In the genomic region with DNA sequence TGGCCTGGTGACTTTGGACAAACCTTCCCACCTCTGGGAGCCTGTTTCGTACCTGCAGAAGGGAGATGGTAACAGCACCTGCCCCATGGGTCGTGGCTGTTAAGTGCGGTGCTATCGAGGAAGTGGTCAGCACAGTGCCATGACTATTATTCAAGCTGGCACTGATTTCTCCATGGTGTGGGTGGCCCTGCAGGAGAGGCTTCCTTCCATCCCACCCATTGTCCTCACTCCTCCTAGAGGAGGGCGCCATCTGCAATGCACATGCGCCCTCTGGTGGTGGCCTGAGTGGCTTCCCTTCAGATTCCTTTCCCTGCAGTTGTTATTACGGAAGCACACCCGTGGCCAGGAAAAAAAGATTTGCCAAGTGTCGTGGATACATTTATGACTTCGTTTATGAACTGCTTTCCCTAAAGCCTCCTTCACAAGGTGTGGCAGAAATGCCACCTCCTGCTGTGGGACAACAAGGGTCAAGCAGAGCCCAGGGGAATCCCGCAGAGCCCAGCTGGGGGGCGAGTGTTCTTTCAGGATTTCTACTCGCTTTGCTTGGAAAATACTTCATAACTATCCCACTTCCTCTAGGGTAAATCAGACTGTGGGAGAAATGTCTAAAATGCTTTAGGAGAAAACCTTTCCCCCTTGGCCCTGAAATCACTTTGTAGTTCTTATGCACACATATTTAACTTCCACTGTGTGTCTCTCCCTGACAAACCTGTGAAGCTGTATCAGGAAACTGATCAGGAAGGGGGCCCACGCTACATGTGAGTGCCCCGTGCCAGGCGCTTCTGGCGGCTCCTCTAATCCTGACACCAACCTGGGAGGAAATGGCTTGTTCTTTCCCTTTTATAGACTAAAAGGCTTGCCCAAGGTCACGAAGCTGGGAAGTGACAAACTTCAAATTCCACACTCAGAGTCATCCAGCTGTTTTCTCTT, we compare ENCODE assay signal across 7 cellular contexts.
A peak's percentile ranks its signal among the peaks of the same experiment; 100 is the strongest.
DNase-seq lines count a peak whose midpoint lies in the region; ATAC-seq and TF ChIP-seq lines count a peak whose summit lies in the region.

No MANE protein-coding gene starts in this region.

- no peaks in the 10 kb centered on the region for H3K27me3 Mint-ChIP-seq in nephron progenitor cell (ENCODE audit: low read depth, poor library complexity)
- no peaks in the 10 kb centered on the region for H3K27me3 Mint-ChIP-seq in stimulated activated naive CD8-positive, alpha-beta T cell treated with anti-CD3 and anti-CD28 coated beads, Interleukin-15, Interleukin-2, amounts not matched to agents 100 ng/mL and 50 ng/mL, for 24 hours

- H3K36me3 Mint-ChIP-seq in nephron progenitor cell (ENCODE audit: low read depth): peaks cover 11% of the 10 kb centered on the region
- no peaks in the 10 kb centered on the region for H3K36me3 Mint-ChIP-seq in stimulated activated naive CD8-positive, alpha-beta T cell treated with anti-CD3 and anti-CD28 coated beads, Interleukin-15, Interleukin-2, amounts not matched to agents 100 ng/mL and 50 ng/mL, for 24 hours (ENCODE audit: low read depth)

- H3K9me3 Mint-ChIP-seq in nephron progenitor cell: no peaks in the 10 kb centered on the region
- no peaks in the 10 kb centered on the region for H3K9me3 Mint-ChIP-seq in stimulated activated naive CD8-positive, alpha-beta T cell treated with anti-CD3 and anti-CD28 coated beads, Interleukin-15, Interleukin-2, amounts not matched to agents 100 ng/mL and 50 ng/mL, for 24 hours

- TF ChIP-seq CTCF in fibroblast of mammary gland (conservative IDR thresholded peaks at IDR 0.05; ENCODE audit: control insufficient read depth, insufficient read depth, low read depth, low read length) (peak; percentile 96), nephron progenitor cell (IDR thresholded peaks at IDR 0.05) (peak; percentile 98)

- H3K27ac Mint-ChIP-seq in nephron progenitor cell: no peak overlapping the region
- peak overlapping the region; percentile 43 for H3K27ac Mint-ChIP-seq in stimulated activated naive CD8-positive, alpha-beta T cell treated with anti-CD3 and anti-CD28 coated beads, Interleukin-15, Interleukin-2, amounts not matched to agents 100 ng/mL and 50 ng/mL, for 24 hours

- peaks cover 46% of the 10 kb centered on the region for H3K4me1 Mint-ChIP-seq in nephron progenitor cell
- peaks cover 36% of the 10 kb centered on the region for H3K4me1 Mint-ChIP-seq in stimulated activated naive CD8-positive, alpha-beta T cell treated with anti-CD3 and anti-CD28 coated beads, Interleukin-15, Interleukin-2, amounts not matched to agents 100 ng/mL and 50 ng/mL, for 24 hours (ENCODE audit: low read depth)

- DNase-seq in Jurkat, Clone E6-1 (ENCODE audit: low read depth, low spot score): peak; percentile 60
- peak; percentile 54 for DNase-seq in activated T-helper 1 cell treated with Interleukin-2 at 50 U/mL for 16 hours (ENCODE audit: low read depth)
- DNase-seq in fibroblast of mammary gland (ENCODE audit: low read depth): peak; percentile 78
- DNase-seq in nephron progenitor cell: peak; percentile 89

- peak; percentile 51 for ATAC-seq in GM18498 (IDR thresholded peaks at IDR 0.05; ENCODE audit: unreplicated experiment)

- H3K4me3 Mint-ChIP-seq in nephron progenitor cell: peak overlapping the region; percentile 69
- peak overlapping the region; percentile 51 for H3K4me3 Mint-ChIP-seq in stimulated activated naive CD8-positive, alpha-beta T cell treated with anti-CD3 and anti-CD28 coated beads, Interleukin-15, Interleukin-2, amounts not matched to agents 100 ng/mL and 50 ng/mL, for 24 hours

- H3K4me3 ChIP-seq in Jurkat, Clone E6-1 (ENCODE audit: low read length): peak overlapping the region; percentile 25; the same call in 1 of the 2 replicates
- peak overlapping the region; percentile 51 for H3K4me3 ChIP-seq in fibroblast of mammary gland (ENCODE audit: control insufficient read depth, low read depth, low read length)

TF ChIP-seq in PFSK-1, 5 proteins besides CTCF, POLR2A, EP300 and RAD21:
- TF ChIP-seq, protein P1, sequence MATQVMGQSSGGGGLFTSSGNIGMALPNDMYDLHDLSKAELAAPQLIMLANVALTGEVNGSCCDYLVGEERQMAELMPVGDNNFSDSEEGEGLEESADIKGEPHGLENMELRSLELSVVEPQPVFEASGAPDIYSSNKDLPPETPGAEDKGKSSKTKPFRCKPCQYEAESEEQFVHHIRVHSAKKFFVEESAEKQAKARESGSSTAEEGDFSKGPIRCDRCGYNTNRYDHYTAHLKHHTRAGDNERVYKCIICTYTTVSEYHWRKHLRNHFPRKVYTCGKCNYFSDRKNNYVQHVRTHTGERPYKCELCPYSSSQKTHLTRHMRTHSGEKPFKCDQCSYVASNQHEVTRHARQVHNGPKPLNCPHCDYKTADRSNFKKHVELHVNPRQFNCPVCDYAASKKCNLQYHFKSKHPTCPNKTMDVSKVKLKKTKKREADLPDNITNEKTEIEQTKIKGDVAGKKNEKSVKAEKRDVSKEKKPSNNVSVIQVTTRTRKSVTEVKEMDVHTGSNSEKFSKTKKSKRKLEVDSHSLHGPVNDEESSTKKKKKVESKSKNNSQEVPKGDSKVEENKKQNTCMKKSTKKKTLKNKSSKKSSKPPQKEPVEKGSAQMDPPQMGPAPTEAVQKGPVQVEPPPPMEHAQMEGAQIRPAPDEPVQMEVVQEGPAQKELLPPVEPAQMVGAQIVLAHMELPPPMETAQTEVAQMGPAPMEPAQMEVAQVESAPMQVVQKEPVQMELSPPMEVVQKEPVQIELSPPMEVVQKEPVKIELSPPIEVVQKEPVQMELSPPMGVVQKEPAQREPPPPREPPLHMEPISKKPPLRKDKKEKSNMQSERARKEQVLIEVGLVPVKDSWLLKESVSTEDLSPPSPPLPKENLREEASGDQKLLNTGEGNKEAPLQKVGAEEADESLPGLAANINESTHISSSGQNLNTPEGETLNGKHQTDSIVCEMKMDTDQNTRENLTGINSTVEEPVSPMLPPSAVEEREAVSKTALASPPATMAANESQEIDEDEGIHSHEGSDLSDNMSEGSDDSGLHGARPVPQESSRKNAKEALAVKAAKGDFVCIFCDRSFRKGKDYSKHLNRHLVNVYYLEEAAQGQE (IDR thresholded peaks at IDR 0.05; ENCODE audit: insufficient read depth in 1 of 2, low read depth in 2 of 2, low read length in 2 of 2): no peak
- TF ChIP-seq SIN3A (IDR thresholded peaks at IDR 0.05; ENCODE audit: borderline replicate concordance, insufficient read depth, low read length) (no peak), POLR2AphosphoS5 (IDR thresholded peaks at IDR 0.05; ENCODE audit: low read depth, low read length) (no peak), FOXP2 (optimal IDR thresholded peaks at IDR 0.05; ENCODE audit: borderline replicate concordance, extremely low read depth, extremely low read length, insufficient read depth) (peak; percentile 31), TAF1 (IDR thresholded peaks at IDR 0.05; ENCODE audit: borderline replicate concordance, insufficient read depth, low read length) (no peak)

Comparison
In these comparisons a context has a peak if more than half of its experiments do, and no peak if none do; other contexts are left out.
1. Peak in every context shown above with its lines: DNase-seq, ATAC-seq and H3K4me3 ChIP-seq.